ENCODE assay signal across 21 cellular contexts in genomic region chrX:7614616-7615015, GRCh38.
DNase-seq lines count a peak whose midpoint lies in the region.
"Had no signal": no experiment of that assay in that cellular context is flagged by ENCODE, and none has a peak within 500 bp of the region (broad histone marks: within the 10 kb centered on the region; RNA-seq: fewer than 3 reads in every experiment).

No MANE protein-coding gene starts in this region.

- no peak overlapping the region for H3K27ac ChIP-seq in effector memory CD4-positive, alpha-beta T cell (ENCODE audit: insufficient read depth, low read length, poor library complexity, severe bottlenecking)
- H3K27ac ChIP-seq: C4-2B, lower lobe of right lung, sigmoid colon, SK-N-MC, upper lobe of left lung, WERI-Rb-1 had no signal

- H3K4me1 ChIP-seq in effector memory CD4-positive, alpha-beta T cell (ENCODE audit: control insufficient read depth, insufficient read depth, low read length, poor library complexity, severe bottlenecking), result no peaks in the 10 kb centered on the region
- H3K4me1 ChIP-seq: lower lobe of right lung, sigmoid colon, upper lobe of left lung had no signal

- peak; percentile 46 for DNase-seq in DMS53 treated with DMSO at 0.1 percent for 48 hours (lab: John Stamatoyannopoulos, UW; ENCODE audit: unreplicated experiment)
- DNase-seq in NCI-H1417 treated with DMSO at 0.1 percent for 48 hours (lab: John Stamatoyannopoulos, UW), result peak; percentile 74
- peak; percentile 95 for DNase-seq in NCI-H345 (lab: John Stamatoyannopoulos, UW)
- peak; percentile 88 to 90 for DNase-seq in SHP77 (lab: John Stamatoyannopoulos, UW)
- DNase-seq in T-helper 1 cell, result no peak
- DNase-seq in germinal center (ENCODE audit: low spot score), result no peak
- DNase-seq in GOT3 (lab: John Stamatoyannopoulos, UW), result no peak
- DNase-seq in effector memory CD4-positive, alpha-beta T cell, result no peak
- DNase-seq: effector CD4-positive, alpha-beta T cell; foreskin melanocyte; hypothalamus; lower lobe of right lung; mucosa of descending colon; NCI-H1930; posterior cingulate gyrus; sigmoid colon; stimulated activated CD4-positive, alpha-beta T cell treated with anti-CD3 and anti-CD28 coated beads, Interleukin-15, amount 100 ng/mL, for 24 hours; WERI-Rb-1 had no signal

- H3K9me3 ChIP-seq in effector memory CD4-positive, alpha-beta T cell (ENCODE audit: control insufficient read depth, low read length), result no peaks in the 10 kb centered on the region
- H3K9me3 ChIP-seq: lower lobe of right lung, mucosa of descending colon, sigmoid colon, upper lobe of left lung had no signal

- no peaks in the 10 kb centered on the region for H3K27me3 ChIP-seq in effector memory CD4-positive, alpha-beta T cell (replicated peaks; ENCODE audit: control insufficient read depth, insufficient read depth, low read length, poor library complexity, severe bottlenecking)
- H3K27me3 ChIP-seq: sigmoid colon, upper lobe of left lung had no signal

- no peaks in the 10 kb centered on the region for H3K36me3 ChIP-seq in effector memory CD4-positive, alpha-beta T cell (ENCODE audit: control insufficient read depth, insufficient read depth, low read length)
- H3K36me3 ChIP-seq: lower lobe of right lung, sigmoid colon, upper lobe of left lung, WERI-Rb-1 had no signal

- no peak overlapping the region for H3K4me3 ChIP-seq in effector memory CD4-positive, alpha-beta T cell (ENCODE audit: insufficient read depth, low read depth, low read length, poor library complexity, severe bottlenecking)
- H3K4me3 ChIP-seq: lower lobe of right lung, mucosa of descending colon, sigmoid colon, SK-N-MC, upper lobe of left lung had no signal

Comparison
In these comparisons a context has a peak if more than half of its experiments do, and no peak if none do; other contexts are left out.
1. DNase-seq: peak in DMS53 treated with DMSO at 0.1 percent for 48 hours (single experiment), NCI-H1417 treated with DMSO at 0.1 percent for 48 hours (single experiment), NCI-H345 (single experiment) and SHP77 (2 of 2); none in T-helper 1 cell (0 of 5), germinal center (single experiment), GOT3 (single experiment) and effector memory CD4-positive, alpha-beta T cell (0 of 3).